Comparison of ENCODE assay signal across 8 cellular contexts in the genomic region with DNA sequence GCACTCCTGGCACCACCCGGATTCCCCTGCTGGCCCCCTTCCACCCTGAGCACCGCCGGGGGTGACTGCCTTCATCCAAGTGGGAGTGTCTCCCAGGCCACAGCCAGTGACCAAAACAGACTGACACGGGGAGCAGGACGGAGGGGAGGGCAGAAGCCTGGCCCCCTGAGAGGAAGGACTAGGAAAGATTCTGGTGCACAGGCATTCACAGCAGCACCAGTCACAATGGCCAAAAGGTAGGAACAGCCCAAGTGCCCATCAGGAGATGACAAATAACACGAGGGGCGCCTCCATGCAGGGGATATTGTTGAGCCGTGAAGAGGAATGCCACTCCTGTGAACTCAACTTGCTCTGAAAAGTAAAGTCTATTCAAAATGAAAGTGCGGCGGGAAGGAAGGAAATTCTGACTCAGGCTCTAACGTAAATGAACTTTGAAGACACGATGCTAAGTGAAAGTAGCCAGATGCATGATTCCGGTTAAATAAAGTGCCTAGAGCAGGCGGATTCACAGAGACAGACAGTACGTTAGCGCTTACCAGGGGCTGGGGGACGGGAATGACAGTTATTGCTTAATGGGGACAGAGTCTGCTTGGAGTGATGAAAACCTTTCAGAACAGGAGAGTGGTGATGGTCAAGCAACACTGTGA.
DNase-seq lines count a peak whose midpoint lies in the region; ATAC-seq and TF ChIP-seq lines count a peak whose summit lies in the region.

No MANE protein-coding gene starts in this region.

- no peak for TF ChIP-seq CTCF in choroid plexus epithelial cell (conservative IDR thresholded peaks at IDR 0.05; ENCODE audit: low read depth, low read length)

- DNase-seq in UCSD-AML1 (lab: John Stamatoyannopoulos, UW; ENCODE audit: unreplicated experiment) (peak; percentile 45), choroid plexus epithelial cell (ENCODE audit: low read depth) (peak; percentile 95), NCI-H345 treated with DMSO at 0.1 percent for 48 hours (lab: John Stamatoyannopoulos, UW; ENCODE audit: unreplicated experiment) (no peak), NCI-H2196 (lab: John Stamatoyannopoulos, UW; ENCODE audit: unreplicated experiment) (no peak)
- DNase-seq in stimulated activated naive CD4-positive, alpha-beta T cell (lab: John Stamatoyannopoulos, UW) = peak in 5 of 6 experiments; percentile 12 to 69 (median 49)

- H3K27me3 ChIP-seq in mucosa of stomach (ENCODE audit: control insufficient read depth, insufficient read depth, low read length) = no peaks in the 10 kb centered on the region

- peak; percentile 85 for ATAC-seq in GM18868 (IDR thresholded peaks at IDR 0.05; ENCODE audit: unreplicated experiment)
- ATAC-seq in HG03097 (IDR thresholded peaks at IDR 0.05; ENCODE audit: low FRiP score, unreplicated experiment) = peak; percentile 66

- H3K4me3 ChIP-seq in choroid plexus epithelial cell (ENCODE audit: low read depth, low read length) (peak overlapping the region; percentile 11), mucosa of stomach (ENCODE audit: low read length) (no peak overlapping the region)

- peak overlapping the region; percentile 13 for H3K9ac ChIP-seq in mucosa of stomach (ENCODE audit: low read length)

- H3K9me3 ChIP-seq in mucosa of stomach (ENCODE audit: control insufficient read depth, low read length) = no peaks in the 10 kb centered on the region

- no peaks in the 10 kb centered on the region for H3K36me3 ChIP-seq in mucosa of stomach (ENCODE audit: control insufficient read depth, insufficient read depth, low read length)

- H3K4me1 ChIP-seq in mucosa of stomach (ENCODE audit: control insufficient read depth, insufficient read depth, low read length) = peaks cover 26% of the 10 kb centered on the region

Comparison
In these comparisons a context has a peak if more than half of its experiments do, and no peak if none do; other contexts are left out.
1. DNase-seq: peak in UCSD-AML1 (single experiment), choroid plexus epithelial cell (single experiment) and stimulated activated naive CD4-positive, alpha-beta T cell (5 of 6); none in NCI-H345 treated with DMSO at 0.1 percent for 48 hours (single experiment) and NCI-H2196 (single experiment).